Comparison of ENCODE assay signal across 8 cellular contexts in the genomic region with DNA sequence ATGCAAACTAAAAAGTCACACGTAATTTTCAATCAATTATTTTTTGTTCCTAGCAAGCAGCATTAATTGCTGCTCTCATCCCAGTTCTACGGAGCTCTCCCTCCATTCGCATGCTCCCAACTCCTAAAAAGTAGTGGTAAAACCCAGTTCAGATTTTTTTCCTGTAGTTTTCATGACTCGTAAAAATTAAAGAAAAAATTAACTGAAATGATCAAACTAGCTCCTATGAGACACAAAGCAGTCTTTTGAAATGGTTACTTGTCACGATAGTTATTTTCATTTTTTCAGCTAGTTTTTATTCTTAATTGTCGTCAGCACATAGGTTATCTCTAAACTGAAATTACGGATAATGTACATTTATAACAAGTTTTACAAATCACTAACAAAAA. TPM values are rescaled to one million over a fixed set of nuclear protein-coding genes. Genes with fewer than 3 reads are reported as not detected.
DNase-seq lines count a peak whose midpoint lies in the region; ATAC-seq and TF ChIP-seq lines count a peak whose summit lies in the region.

No MANE protein-coding gene starts in this region.

- in situ Hi-C loops in ACHN (cut with HindIII; ENCODE audit: low pct_ligation_motif_present, low pct_unique_long_range_greater_than_20kb, low sequenced_read_pairs), result loop anchor here (25.0 kb wide), 1 partner anchor 111 kb away; no protein-coding TSS in a partner anchor

- H3K4me1 ChIP-seq in esophagus muscularis mucosa (peaks cover 51 to 56% (median 56%) of the 10 kb centered on the region in 4 donors), trophoblast cell (ENCODE audit: control insufficient read depth in 1 of 2, insufficient read depth in 2 of 2, low read length in 2 of 2) (no peaks in the 10 kb centered on the region)

- H2BK120ac ChIP-seq in trophoblast cell (ENCODE audit: insufficient read depth, low read length, poor library complexity), result no peak overlapping the region

- H2AFZ ChIP-seq in trophoblast cell (ENCODE audit: insufficient read depth, low read length, poor library complexity), result no peak overlapping the region

- peak overlapping the region; percentile 94 for H3K4me3 ChIP-seq in GM06990 (replicated peaks; ENCODE audit: low read depth, low read length)
- H3K4me3 ChIP-seq in esophagus muscularis mucosa, result peak overlapping the region; percentile 95 to 98 (median 96)
- peak overlapping the region; percentile 100 for H3K4me3 ChIP-seq in trophoblast cell (ENCODE audit: low read depth, low read length)

- peaks cover 26% of the 10 kb centered on the region for H3K79me1 ChIP-seq in trophoblast cell (ENCODE audit: low read length)

- H3K23ac ChIP-seq in trophoblast cell (ENCODE audit: low read length), result no peak overlapping the region

- H2AK5ac ChIP-seq in trophoblast cell (ENCODE audit: low read length), result no peak overlapping the region

- ATAC-seq in HG02763 (IDR thresholded peaks at IDR 0.05; ENCODE audit: unreplicated experiment) (no peak), HG02759 (IDR thresholded peaks at IDR 0.05; ENCODE audit: unreplicated experiment) (no peak)

- H3K9ac ChIP-seq in trophoblast cell (ENCODE audit: low read length), result peak overlapping the region; percentile 54

- TF ChIP-seq POLR2A in esophagus muscularis mucosa (IDR thresholded peaks at IDR 0.05; ENCODE audit: low read depth), result no peak

- H3K14ac ChIP-seq in trophoblast cell (ENCODE audit: low read length), result no peak overlapping the region

- H2BK12ac ChIP-seq in trophoblast cell (ENCODE audit: low read length), result no peak overlapping the region

- H3K79me2 ChIP-seq in trophoblast cell (ENCODE audit: control insufficient read depth, insufficient read depth, low read length, poor library complexity), result peaks cover 34% of the 10 kb centered on the region

- no peaks in the 10 kb centered on the region for H3K27me3 ChIP-seq in GM06990 (replicated peaks; ENCODE audit: control insufficient read depth, insufficient read depth, low read length)
- no peaks in the 10 kb centered on the region for H3K27me3 ChIP-seq in esophagus muscularis mucosa
- no peaks in the 10 kb centered on the region for H3K27me3 ChIP-seq in trophoblast cell (ENCODE audit: insufficient read depth, low read length)

- DNase-seq in GM06990 (ENCODE audit: extremely low read depth, insufficient read length), result no peak
- DNase-seq in esophagus muscularis mucosa (ENCODE audit: extremely low spot score), result no peak
- no peak for DNase-seq in trophoblast cell
- DNase-seq in ACHN, result no peak
- DNase-seq in dedifferentiated amniotic fluid mesenchymal stem cell (ENCODE audit: extremely low spot score), result no peak

- H2BK5ac ChIP-seq in trophoblast cell (ENCODE audit: low read depth, low read length, poor library complexity), result no peak overlapping the region

- H3K4me2 ChIP-seq in trophoblast cell (ENCODE audit: low read length), result peak overlapping the region; percentile 82

- H3K4ac ChIP-seq in trophoblast cell (ENCODE audit: low read depth, low read length), result peak overlapping the region; percentile 78

- H3K9me3 ChIP-seq in esophagus muscularis mucosa, result no peaks in the 10 kb centered on the region
- no peaks in the 10 kb centered on the region for H3K9me3 ChIP-seq in trophoblast cell (ENCODE audit: insufficient read depth, low read depth, low read length)

- TF ChIP-seq EP300 in esophagus muscularis mucosa (IDR thresholded peaks at IDR 0.05), result no peak

- intact Hi-C loops in esophagus muscularis mucosa (cut with DNase I), result no loop called here

- TF ChIP-seq CTCF in GM06990 (IDR thresholded peaks at IDR 0.05; ENCODE audit: insufficient read depth, low read length, poor library complexity, severe bottlenecking) (no peak), esophagus muscularis mucosa (IDR thresholded peaks at IDR 0.05) (no peak)

- no peak overlapping the region for H4K12ac ChIP-seq in trophoblast cell (ENCODE audit: low read depth, low read length)

- WGBS in esophagus muscularis mucosa, result under 1% methylated on average over 7 of the region's 7 CpGs
- WGBS in trophoblast cell (ENCODE audit: extremely low coverage, insufficient coverage, insufficient read length), result no CpG with 5 or more reads among the region's 7 CpGs

- no peak overlapping the region for H4K91ac ChIP-seq in trophoblast cell (ENCODE audit: low read depth, low read length)

- no peak overlapping the region for H3K18ac ChIP-seq in trophoblast cell (ENCODE audit: low read length)

- no peak overlapping the region for H4K8ac ChIP-seq in trophoblast cell (ENCODE audit: low read depth, low read length)

- H3K27ac ChIP-seq in esophagus muscularis mucosa (replicated peaks in 1 of 4) (peak overlapping the region; percentile 99 to 100 (median 100)), trophoblast cell (ENCODE audit: low read depth, low read length) (no peak overlapping the region)

- H3K36me3 ChIP-seq in GM06990 (ENCODE audit: control insufficient read depth, insufficient read depth, low read length) (peaks cover 8% of the 10 kb centered on the region), esophagus muscularis mucosa (peaks cover 14 to 39% (median 36%) of the 10 kb centered on the region in 4 donors), trophoblast cell (ENCODE audit: control insufficient read depth in 1 of 2, insufficient read depth in 2 of 2, low read length in 2 of 2) (peaks cover 11 to 22% of the 10 kb centered on the region in 2 experiments)

TF ChIP-seq in PFSK-1, 5 proteins besides CTCF, POLR2A, EP300 and RAD21:
- TF ChIP-seq SIN3A (IDR thresholded peaks at IDR 0.05; ENCODE audit: borderline replicate concordance, insufficient read depth, low read length) (no peak), POLR2AphosphoS5 (IDR thresholded peaks at IDR 0.05; ENCODE audit: low read depth, low read length) (0 out of 2 replicates have a peak, but pooled peaks have one; percentile 23), TAF1 (IDR thresholded peaks at IDR 0.05; ENCODE audit: borderline replicate concordance, insufficient read depth, low read length) (no peak)

RNA-seq across cellular contexts. Expression of a gene that starts 1.8 kb away (rescaled TPM):
- 359 TPM for polyA plus RNA-seq in PFSK-1 (2012; ENCODE audit: insufficient read length, low read depth)
- 100 to 1,000 TPM; 158 to 220 (median 202) TPM for total RNA-seq in esophagus muscularis mucosa
- polyA plus RNA-seq in trophoblast cell (2013), result 576 and 608 TPM in 2 replicates

RNA-seq across cellular contexts. Expression of a gene that starts 2.8 kb away (rescaled TPM):
- 69.9 TPM for polyA plus RNA-seq in PFSK-1 (2012; ENCODE audit: insufficient read length, low read depth)
- 10 to 100 TPM; 51.5 to 78.5 (median 60.3) TPM for total RNA-seq in esophagus muscularis mucosa
- polyA plus RNA-seq in trophoblast cell (2013), result 270 TPM in 2 replicates

RNA-seq across cellular contexts. Expression of a gene that starts 46.8 kb away (rescaled TPM):
- 3.9 TPM for polyA plus RNA-seq in PFSK-1 (2012; ENCODE audit: insufficient read length, low read depth)
- 1 to 10 TPM; 1.5 to 2.7 (median 2.5) TPM for total RNA-seq in esophagus muscularis mucosa
- polyA plus RNA-seq in trophoblast cell (2013), result 142 and 159 TPM in 2 replicates
